In the genomic region with DNA sequence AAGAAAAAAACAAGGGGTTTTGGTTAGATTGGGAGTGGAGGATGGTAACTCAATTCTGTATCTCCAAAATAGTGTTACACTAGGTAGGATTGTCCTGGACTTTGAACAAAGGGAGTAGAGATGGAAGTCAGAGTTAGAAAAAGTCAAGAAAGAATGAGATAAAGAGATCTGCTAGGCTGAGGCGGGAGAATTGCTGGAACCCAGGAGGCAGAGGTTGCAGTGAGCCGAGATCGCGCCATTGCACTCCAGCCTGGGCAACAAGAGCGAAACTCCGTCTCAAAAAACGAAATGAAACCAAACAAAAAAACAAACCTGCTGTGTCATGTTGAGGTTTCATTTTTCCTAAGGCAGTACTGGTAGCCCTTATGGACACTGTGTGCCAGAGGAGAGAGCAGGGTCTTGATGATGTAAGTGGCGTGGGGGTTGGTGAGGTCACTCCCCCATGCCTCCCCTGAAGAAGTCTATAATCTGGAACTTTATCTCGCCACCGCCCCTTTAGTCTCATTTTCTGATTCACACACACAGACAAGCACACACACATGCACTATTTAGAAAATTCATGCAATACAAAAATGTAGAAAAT, we compare ENCODE assay signal across 9 cellular contexts. TPM values are rescaled to one million over a fixed set of nuclear protein-coding genes. Genes with fewer than 3 reads are reported as not detected.
DNase-seq lines count a peak whose midpoint lies in the region; ATAC-seq and TF ChIP-seq lines count a peak whose summit lies in the region.
"Had no signal": no experiment of that assay in that cellular context is flagged by ENCODE, and none has a peak within 500 bp of the region (broad histone marks: within the 10 kb centered on the region; RNA-seq: fewer than 3 reads in every experiment).

No MANE protein-coding gene starts in this region.

- in situ Hi-C loops in SK-MEL-5 (cut with HindIII; ENCODE audit: low pct_unique_long_range_greater_than_20kb, low sequenced_read_pairs): no loop called here

- ATAC-seq in HG02642 (IDR thresholded peaks at IDR 0.05; ENCODE audit: poor library complexity, unreplicated experiment): peak; percentile 78

- peak; percentile 44 for DNase-seq in GDM1 (lab: John Stamatoyannopoulos, UW)
- peak; percentile 44 for DNase-seq in SK-MEL-5 (ENCODE audit: low read depth, low spot score)
- DNase-seq in WERI-Rb-1: no peak
- no peak for DNase-seq in kidney tubule cell (ENCODE audit: low spot score)
- no peak for DNase-seq in stimulated activated naive CD4-positive, alpha-beta T cell (lab: John Stamatoyannopoulos, UW)
- no peak for DNase-seq in activated CD4-positive, CD25-positive, alpha-beta regulatory T cell treated with anti-CD3 and anti-CD28 coated beads, Interleukin-2, amount 50 U/mL, for 72 hours
- DNase-seq: MG63 had no signal

- TF ChIP-seq RAD21 in liver (IDR thresholded peaks at IDR 0.05): no peak

- H3K9ac ChIP-seq in liver (ENCODE audit: low read depth in 1 of 2, low read length in 2 of 2): no peak overlapping the region

- TF ChIP-seq CTCF in liver (IDR thresholded peaks at IDR 0.05; ENCODE audit: low read depth, low read length, missing input control) (no peak), WERI-Rb-1 (IDR thresholded peaks at IDR 0.05; ENCODE audit: low read depth, low read length) (no peak)

- H3K27ac ChIP-seq in liver (ENCODE audit: low read depth in 1 of 2, low read length in 2 of 2): peak overlapping the region; percentile 35 to 49
- no peak overlapping the region for H3K27ac ChIP-seq in WERI-Rb-1

- H3K4me1 ChIP-seq in liver (ENCODE audit: control insufficient read depth in 4 of 4, insufficient read depth in 4 of 4, low read length in 3 of 4): peaks cover 0 to 4% (median under 1%) of the 10 kb centered on the region in 4 donors

- WGBS in liver: 60% methylated on average over 10 of the region's 10 CpGs

- H3K4me3 ChIP-seq in liver (ENCODE audit: low read depth in 1 of 3, low read length in 3 of 3) (peak overlapping the region; percentile 18 to 59 (median 55)), WERI-Rb-1 (ENCODE audit: low read depth, low read length) (no peak overlapping the region)
- H3K4me3 ChIP-seq: MG63 had no signal

- no peaks in the 10 kb centered on the region for H3K9me3 ChIP-seq in liver (ENCODE audit: control insufficient read depth in 4 of 4, low read length in 3 of 4)
- no peaks in the 10 kb centered on the region for H3K9me3 ChIP-seq in WERI-Rb-1 (ENCODE audit: severe bottlenecking)
- H3K9me3 ChIP-seq: MG63 had no signal

- H3K36me3 ChIP-seq in liver (ENCODE audit: control insufficient read depth in 4 of 4, insufficient read depth in 3 of 4, low read depth in 1 of 4, low read length in 3 of 4) (no peaks in the 10 kb centered on the region), WERI-Rb-1 (no peaks in the 10 kb centered on the region)
- H3K36me3 ChIP-seq: MG63 had no signal

- H3K27me3 ChIP-seq in liver (ENCODE audit: control insufficient read depth in 4 of 4, insufficient read depth in 4 of 4, low read length in 3 of 4): no peaks in the 10 kb centered on the region
- H3K27me3 ChIP-seq in WERI-Rb-1 (ENCODE audit: insufficient read depth, low read depth, severe bottlenecking): no peaks in the 10 kb centered on the region

TF ChIP-seq in liver, 16 proteins besides CTCF, POLR2A, EP300 and RAD21:
- no peak for TF ChIP-seq HNF4G (IDR thresholded peaks at IDR 0.05)
- TF ChIP-seq FOXA1 (IDR thresholded peaks at IDR 0.05): no peak
- TF ChIP-seq JUND (IDR thresholded peaks at IDR 0.05): no peak
- no peak for TF ChIP-seq TAF1 (conservative IDR thresholded peaks at IDR 0.05)
- TF ChIP-seq YY1 (IDR thresholded peaks at IDR 0.05): peak; percentile 63
- TF ChIP-seq, protein P1, sequence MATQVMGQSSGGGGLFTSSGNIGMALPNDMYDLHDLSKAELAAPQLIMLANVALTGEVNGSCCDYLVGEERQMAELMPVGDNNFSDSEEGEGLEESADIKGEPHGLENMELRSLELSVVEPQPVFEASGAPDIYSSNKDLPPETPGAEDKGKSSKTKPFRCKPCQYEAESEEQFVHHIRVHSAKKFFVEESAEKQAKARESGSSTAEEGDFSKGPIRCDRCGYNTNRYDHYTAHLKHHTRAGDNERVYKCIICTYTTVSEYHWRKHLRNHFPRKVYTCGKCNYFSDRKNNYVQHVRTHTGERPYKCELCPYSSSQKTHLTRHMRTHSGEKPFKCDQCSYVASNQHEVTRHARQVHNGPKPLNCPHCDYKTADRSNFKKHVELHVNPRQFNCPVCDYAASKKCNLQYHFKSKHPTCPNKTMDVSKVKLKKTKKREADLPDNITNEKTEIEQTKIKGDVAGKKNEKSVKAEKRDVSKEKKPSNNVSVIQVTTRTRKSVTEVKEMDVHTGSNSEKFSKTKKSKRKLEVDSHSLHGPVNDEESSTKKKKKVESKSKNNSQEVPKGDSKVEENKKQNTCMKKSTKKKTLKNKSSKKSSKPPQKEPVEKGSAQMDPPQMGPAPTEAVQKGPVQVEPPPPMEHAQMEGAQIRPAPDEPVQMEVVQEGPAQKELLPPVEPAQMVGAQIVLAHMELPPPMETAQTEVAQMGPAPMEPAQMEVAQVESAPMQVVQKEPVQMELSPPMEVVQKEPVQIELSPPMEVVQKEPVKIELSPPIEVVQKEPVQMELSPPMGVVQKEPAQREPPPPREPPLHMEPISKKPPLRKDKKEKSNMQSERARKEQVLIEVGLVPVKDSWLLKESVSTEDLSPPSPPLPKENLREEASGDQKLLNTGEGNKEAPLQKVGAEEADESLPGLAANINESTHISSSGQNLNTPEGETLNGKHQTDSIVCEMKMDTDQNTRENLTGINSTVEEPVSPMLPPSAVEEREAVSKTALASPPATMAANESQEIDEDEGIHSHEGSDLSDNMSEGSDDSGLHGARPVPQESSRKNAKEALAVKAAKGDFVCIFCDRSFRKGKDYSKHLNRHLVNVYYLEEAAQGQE (IDR thresholded peaks at IDR 0.05): peak; percentile 15
- peak; percentile 41 to 48 for TF ChIP-seq HNF4A (conservative IDR thresholded peaks at IDR 0.05)
- TF ChIP-seq GABPA (IDR thresholded peaks at IDR 0.05 in 1 of 2, conservative IDR thresholded peaks at IDR 0.05 in 1 of 2): no peak
- TF ChIP-seq FOXA2 (IDR thresholded peaks at IDR 0.05): no peak
- TF ChIP-seq, protein P2, sequence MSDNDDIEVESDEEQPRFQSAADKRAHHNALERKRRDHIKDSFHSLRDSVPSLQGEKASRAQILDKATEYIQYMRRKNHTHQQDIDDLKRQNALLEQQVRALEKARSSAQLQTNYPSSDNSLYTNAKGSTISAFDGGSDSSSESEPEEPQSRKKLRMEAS (IDR thresholded peaks at IDR 0.05): no peak

RNA-seq across cellular contexts. Expression of a gene that starts 10.5 kb away (rescaled TPM):
- not detected in 2 replicates for total RNA-seq in SK-MEL-5 (2014; rRNA removed; shearing (Covaris generic))
- not detected in 2 replicates for polyA plus RNA-seq in SK-MEL-5 (2015; cell fraction: cytosol; rRNA removed)
- not detected in 2 replicates for polyA plus RNA-seq in SK-MEL-5 (2015; cell fraction: nucleus; rRNA removed)
- under 1 TPM in 1 of 2 donors, not detected in 1; 0.28 TPM for total RNA-seq in liver
- not detected for polyA plus RNA-seq in liver

Comparison
In these comparisons a context has a peak if more than half of its experiments do, and no peak if none do; other contexts are left out.
1. DNase-seq: peak in GDM1 (single experiment) and SK-MEL-5 (single experiment); none in WERI-Rb-1 (single experiment), kidney tubule cell (single experiment), stimulated activated naive CD4-positive, alpha-beta T cell (0 of 6) and activated CD4-positive, CD25-positive, alpha-beta regulatory T cell treated with anti-CD3 and anti-CD28 coated beads, Interleukin-2, amount 50 U/mL, for 72 hours (single experiment).